Comparison of ENCODE assay signal across 22 cellular contexts in genomic region chr1:226004396-226004795, GRCh38. TPM values are rescaled to one million over a fixed set of nuclear protein-coding genes. Genes with fewer than 3 reads are reported as not detected.
DNase-seq lines count a peak whose midpoint lies in the region; ATAC-seq, FAIRE-seq and TF ChIP-seq lines count a peak whose summit lies in the region.
"Had no signal": no experiment of that assay in that cellular context is flagged by ENCODE, and none has a peak within 500 bp of the region (broad histone marks: within the 10 kb centered on the region; RNA-seq: fewer than 3 reads in every experiment).

No MANE protein-coding gene starts in this region.

- H3K36me3 Mint-ChIP-seq in activated T-cell treated with anti-CD3 and anti-CD28 coated beads, Interleukin-2, amount 50 U/mL, for 72 hours (ENCODE audit: insufficient read depth in 2 of 2) = no peaks in the 10 kb centered on the region
- H3K36me3 Mint-ChIP-seq in activated CD8-positive, alpha-beta T cell treated with anti-CD3 and anti-CD28 coated beads for 36 hours (ENCODE audit: low read depth) = peaks cover 1% of the 10 kb centered on the region
- H3K36me3 Mint-ChIP-seq in stimulated activated memory B cell treated with anti-CD40 and anti-IgM and Interleukin-4, amounts not matched to agents 10 μg/mL and 1 μg/mL and 100 μg/mL, for 72 hours = no peaks in the 10 kb centered on the region

- peaks cover 0 to 2% of the 10 kb centered on the region in 2 donors for H3K9me3 Mint-ChIP-seq in activated T-cell treated with anti-CD3 and anti-CD28 coated beads, Interleukin-2, amount 50 U/mL, for 72 hours
- H3K9me3 Mint-ChIP-seq in activated CD8-positive, alpha-beta T cell treated with anti-CD3 and anti-CD28 coated beads for 36 hours = peaks cover 2% of the 10 kb centered on the region
- no peaks in the 10 kb centered on the region for H3K9me3 Mint-ChIP-seq in stimulated activated memory B cell treated with anti-CD40 and anti-IgM and Interleukin-4, amounts not matched to agents 10 μg/mL and 1 μg/mL and 100 μg/mL, for 72 hours
- H3K9me3 Mint-ChIP-seq: effector memory CD8-positive, alpha-beta T cell; HFFc6 had no signal

- H3K27me3 Mint-ChIP-seq in activated T-cell treated with anti-CD3 and anti-CD28 coated beads, Interleukin-2, amount 50 U/mL, for 72 hours (ENCODE audit: low read depth) = no peaks in the 10 kb centered on the region
- H3K27me3 Mint-ChIP-seq in activated CD8-positive, alpha-beta T cell treated with anti-CD3 and anti-CD28 coated beads for 36 hours = no peaks in the 10 kb centered on the region
- H3K27me3 Mint-ChIP-seq in stimulated activated memory B cell treated with anti-CD40 and anti-IgM and Interleukin-4, amounts not matched to agents 10 μg/mL and 1 μg/mL and 100 μg/mL, for 72 hours = no peaks in the 10 kb centered on the region
- H3K27me3 Mint-ChIP-seq: effector memory CD8-positive, alpha-beta T cell had no signal

- no peak for TF ChIP-seq POLR2A in GM12891 (IDR thresholded peaks at IDR 0.05; ENCODE audit: low read depth, low read length)

- no peak overlapping the region for H3K4me3 Mint-ChIP-seq in activated T-cell treated with anti-CD3 and anti-CD28 coated beads, Interleukin-2, amount 50 U/mL, for 72 hours
- no peak overlapping the region for H3K4me3 Mint-ChIP-seq in activated CD8-positive, alpha-beta T cell treated with anti-CD3 and anti-CD28 coated beads for 36 hours
- no peak overlapping the region for H3K4me3 Mint-ChIP-seq in stimulated activated memory B cell treated with anti-CD40 and anti-IgM and Interleukin-4, amounts not matched to agents 10 μg/mL and 1 μg/mL and 100 μg/mL, for 72 hours
- H3K4me3 Mint-ChIP-seq: effector memory CD8-positive, alpha-beta T cell; HFFc6 had no signal

- no peak for TF ChIP-seq CTCF in activated CD8-positive, alpha-beta T cell treated with anti-CD3 and anti-CD28 coated beads for 36 hours (IDR thresholded peaks at IDR 0.05)

- FAIRE-seq in GM18507 (lab: Jason Lieb, UNC) (peak; percentile 54), GM12891 (lab: Jason Lieb, UNC) (no peak)

- peak overlapping the region; percentile 32 for H3K27ac Mint-ChIP-seq in activated T-cell treated with anti-CD3 and anti-CD28 coated beads, Interleukin-2, amount 50 U/mL, for 72 hours
- peak overlapping the region; percentile 57 for H3K27ac Mint-ChIP-seq in activated CD8-positive, alpha-beta T cell treated with anti-CD3 and anti-CD28 coated beads for 36 hours
- peak overlapping the region; percentile 92 for H3K27ac Mint-ChIP-seq in stimulated activated memory B cell treated with anti-CD40 and anti-IgM and Interleukin-4, amounts not matched to agents 10 μg/mL and 1 μg/mL and 100 μg/mL, for 72 hours
- H3K27ac Mint-ChIP-seq: HFFc6 had no signal

- ATAC-seq in activated T-cell treated with anti-CD3 and anti-CD28 coated beads, Interleukin-2, amount 50 U/mL, for 72 hours (replicated peaks in 1 of 2) = no peak
- no peak for ATAC-seq in activated CD8-positive, alpha-beta T cell treated with anti-CD3 and anti-CD28 coated beads for 36 hours
- no peak for ATAC-seq in stimulated activated memory B cell treated with anti-CD40 and anti-IgM and Interleukin-4, amounts not matched to agents 10 μg/mL and 1 μg/mL and 100 μg/mL, for 72 hours
- no peak for ATAC-seq in HG03469 (IDR thresholded peaks at IDR 0.05; ENCODE audit: unreplicated experiment)
- ATAC-seq: effector memory CD8-positive, alpha-beta T cell; esophagus mucosa; upper lobe of right lung had no signal

- POLR2A ChIA-PET in activated CD8-positive, alpha-beta T cell treated with anti-CD3 and anti-CD28 coated beads for 36 hours (lab: Charles Lee) = interaction anchor here (1.1 kb wide), 1 partner anchor 49 kb away, joined by 3 read pairs; no protein-coding TSS in a partner anchor

- no peak for DNase-seq in activated T-cell treated with anti-CD3 and anti-CD28 coated beads, Interleukin-2, amount 50 U/mL, for 72 hours
- DNase-seq in activated T-cell treated with anti-CD3 and anti-CD28 coated beads for 4 hours (no peak), GM18507 (ENCODE audit: extremely low spot score, insufficient read length, low read depth) (no peak), NCI-H748 treated with DMSO at 0.1 percent for 48 hours (lab: John Stamatoyannopoulos, UW) (no peak), GM12891 (ENCODE audit: insufficient read length, low spot score) (no peak)
- DNase-seq in activated CD8-positive, alpha-beta T cell treated with anti-CD3 and anti-CD28 coated beads for 36 hours = no peak
- DNase-seq: activated CD4-positive, alpha-beta T cell treated with anti-CD3 and anti-CD28 coated beads for 48 hours; activated CD8-positive, alpha-beta memory T cell treated with anti-CD3 and anti-CD28 coated beads, Interleukin-2, amount 50 U/mL, for 4 hours; activated effector memory CD4-positive, alpha-beta T cell treated with Interleukin-2 at 50 U/mL for 16 hours; anterior cingulate cortex; effector memory CD8-positive, alpha-beta T cell; EL; foreskin melanocyte; GM23248; HFFc6; NCI-H510A treated with DMSO at 0.1 percent for 48 hours; SIG-M5; stimulated activated CD8-positive, alpha-beta memory T cell treated with anti-CD3 and anti-CD28 coated beads, Interleukin-4, amount 100 ng/mL, for 48 hours; upper lobe of right lung had no signal

- CTCF ChIA-PET in activated CD8-positive, alpha-beta T cell treated with anti-CD3 and anti-CD28 coated beads for 36 hours (lab: Charles Lee) = interaction anchor here (1.6 to 3.5 kb wide), 3 partner anchors 17 to 121 kb away, joined by 5 to 14 read pairs (median 6); no protein-coding TSS in a partner anchor

- intact Hi-C loops in activated CD8-positive, alpha-beta T cell treated with anti-CD3 and anti-CD28 coated beads for 36 hours (cut with micrococcal nuclease) = no loop called here

- peaks cover 49% of the 10 kb centered on the region for H3K4me1 Mint-ChIP-seq in activated T-cell treated with anti-CD3 and anti-CD28 coated beads, Interleukin-2, amount 50 U/mL, for 72 hours (ENCODE audit: low read depth)
- H3K4me1 Mint-ChIP-seq in activated CD8-positive, alpha-beta T cell treated with anti-CD3 and anti-CD28 coated beads for 36 hours (ENCODE audit: low read depth) = peaks cover 41% of the 10 kb centered on the region
- H3K4me1 Mint-ChIP-seq in stimulated activated memory B cell treated with anti-CD40 and anti-IgM and Interleukin-4, amounts not matched to agents 10 μg/mL and 1 μg/mL and 100 μg/mL, for 72 hours = peaks cover 52% of the 10 kb centered on the region

TF ChIP-seq in GM12891, 5 proteins besides CTCF, POLR2A, EP300 and RAD21:
- TF ChIP-seq POU2F2 (IDR thresholded peaks at IDR 0.05; ENCODE audit: low read depth, low read length) (no peak), POLR2AphosphoS5 (IDR thresholded peaks at IDR 0.05; ENCODE audit: low read depth, low read length) (no peak), PAX5 (IDR thresholded peaks at IDR 0.05; ENCODE audit: insufficient read depth, low read length, severe bottlenecking) (no peak), TAF1 (IDR thresholded peaks at IDR 0.05; ENCODE audit: low read depth, low read length) (no peak), SPI1 (IDR thresholded peaks at IDR 0.05; ENCODE audit: low read depth, low read length) (no peak)

RNA-seq across cellular contexts. Expression of gene SDE2, which starts 5.3 kb away (rescaled TPM):
- 10 to 100 TPM; 21.5 to 24.0 TPM for total RNA-seq in activated T-cell treated with anti-CD3 and anti-CD28 coated beads, Interleukin-2, amount 50 U/mL, for 72 hours
- 10 to 100 TPM; 14.9 to 15.5 TPM for total RNA-seq in activated CD8-positive, alpha-beta T cell treated with anti-CD3 and anti-CD28 coated beads for 36 hours
- polyA plus RNA-seq in GM12891 (2012; ENCODE audit: low read depth, missing spikeins) = 4.6 TPM

RNA-seq across cellular contexts. Expression of gene H3-3A, which starts 58.1 kb away (rescaled TPM):
- 100 to 1,000 TPM; 231 to 239 TPM for total RNA-seq in activated T-cell treated with anti-CD3 and anti-CD28 coated beads, Interleukin-2, amount 50 U/mL, for 72 hours
- total RNA-seq in activated CD8-positive, alpha-beta T cell treated with anti-CD3 and anti-CD28 coated beads for 36 hours = 100 to 1,000 TPM; 287 to 308 TPM
- polyA plus RNA-seq in GM12891 (2012; ENCODE audit: low read depth, missing spikeins) = 237 TPM

Comparison
In these comparisons a context has a peak if more than half of its experiments do, and no peak if none do; other contexts are left out.
1. H3K27ac Mint-ChIP-seq: peak in every context shown above with its lines; median percentile 92 in stimulated activated memory B cell treated with anti-CD40 and anti-IgM and Interleukin-4, amounts not matched to agents 10 μg/mL and 1 μg/mL and 100 μg/mL, for 72 hours; 57 in activated CD8-positive, alpha-beta T cell treated with anti-CD3 and anti-CD28 coated beads for 36 hours; 32 in activated T-cell treated with anti-CD3 and anti-CD28 coated beads, Interleukin-2, amount 50 U/mL, for 72 hours.